In genomic region chrX:66039916-66040315, GRCh38 we compare ENCODE assay signal across 22 cellular contexts. TPM values are rescaled to one million over a fixed set of nuclear protein-coding genes. Genes with fewer than 3 reads are reported as not detected.
DNase-seq lines count a peak whose midpoint lies in the region; ATAC-seq, FAIRE-seq and TF ChIP-seq lines count a peak whose summit lies in the region.
"Had no signal": no experiment of that assay in that cellular context is flagged by ENCODE, and none has a peak within 500 bp of the region (broad histone marks: within the 10 kb centered on the region; RNA-seq: fewer than 3 reads in every experiment).

Gene VSIG4, minus strand, starts transcription at chrX:66040080. Its CDS starts 82 bp downstream, at chrX:66039998.

- peaks cover 8% of the 10 kb centered on the region for H3K9me3 Mint-ChIP-seq in MCF 10A (ENCODE audit: unreplicated experiment)
- H3K9me3 Mint-ChIP-seq: activated naive CD4-positive, alpha-beta T cell treated with anti-CD3 and anti-CD28 coated beads, Interleukin-2, amount 50 U/mL, for 24 hours had no signal

- H3K4me3 ChIP-seq in breast epithelium (peak within 1 kb of the TSS in 1 of 3 donors; percentile 30), small intestine (ENCODE audit: low read depth in 1 of 2, low read length in 2 of 2) (no peak within 1 kb of the TSS), OCI-LY7 (ENCODE audit: low read depth, low read length, poor library complexity, severe bottlenecking) (no peak within 1 kb of the TSS)
- H3K4me3 ChIP-seq: SJCRH30, skin epidermis had no signal

- no peaks in the 10 kb centered on the region for H3K4me1 Mint-ChIP-seq in MCF 10A (ENCODE audit: insufficient read depth, unreplicated experiment)
- H3K4me1 Mint-ChIP-seq: endodermal cell had no signal

- H3K4me1 ChIP-seq in breast epithelium: no peaks in the 10 kb centered on the region
- H3K4me1 ChIP-seq in small intestine (ENCODE audit: control insufficient read depth in 2 of 2, insufficient read depth in 1 of 2, low read depth in 1 of 2, low read length in 1 of 2): peaks cover 0 to 5% of the 10 kb centered on the region in 2 donors
- no peaks in the 10 kb centered on the region for H3K4me1 ChIP-seq in OCI-LY7 (ENCODE audit: insufficient read depth, low read length, poor library complexity, severe bottlenecking)
- H3K4me1 ChIP-seq: SJCRH30 had no signal

- intact Hi-C loops in breast epithelium (cut with DNase I; ENCODE audit: low total_unique reads): no loop called here
- intact Hi-C loops in MCF 10A (cut with micrococcal nuclease): no loop called here
- intact Hi-C loops in OCI-LY7 (cut with micrococcal nuclease; ENCODE audit: unreplicated experiment): no loop called here

- no peak for TF ChIP-seq POLR2A in breast epithelium (IDR thresholded peaks at IDR 0.05)

- ATAC-seq in left lobe of liver (peak; percentile 19), HG03378 (IDR thresholded peaks at IDR 0.05; ENCODE audit: unreplicated experiment) (no peak), GM18909 (IDR thresholded peaks at IDR 0.05; ENCODE audit: poor library complexity, unreplicated experiment) (no peak), esophagus mucosa (no peak)

- H3K9me2 ChIP-seq in OCI-LY7 (ENCODE audit: insufficient read depth, low read length): no peaks in the 10 kb centered on the region

- H4K20me1 ChIP-seq in OCI-LY7 (ENCODE audit: insufficient read depth, low read length): no peaks in the 10 kb centered on the region

- no peaks in the 10 kb centered on the region for H3K36me3 Mint-ChIP-seq in MCF 10A (ENCODE audit: insufficient read depth, unreplicated experiment)
- H3K36me3 Mint-ChIP-seq: activated naive CD4-positive, alpha-beta T cell treated with anti-CD3 and anti-CD28 coated beads, Interleukin-2, amount 50 U/mL, for 24 hours had no signal

- H3K4me2 ChIP-seq in OCI-LY7 (ENCODE audit: low read length): no peak within 1 kb of the TSS

- POLR2A ChIA-PET in MCF 10A (lab: Yijun Ruan, JAX): no interaction called here
- POLR2A ChIA-PET in OCI-LY7 (lab: Charles Lee): no interaction called here

- H3K27ac Mint-ChIP-seq in MCF 10A (ENCODE audit: low read depth, unreplicated experiment): no peak within 1 kb of the TSS
- H3K27ac Mint-ChIP-seq: activated naive CD4-positive, alpha-beta T cell treated with anti-CD3 and anti-CD28 coated beads, Interleukin-2, amount 50 U/mL, for 24 hours; endodermal cell had no signal

- H3K36me3 ChIP-seq in breast epithelium (no peaks in the 10 kb centered on the region), small intestine (ENCODE audit: control insufficient read depth in 2 of 2, insufficient read depth in 2 of 2, low read length in 2 of 2) (no peaks in the 10 kb centered on the region), OCI-LY7 (ENCODE audit: insufficient read depth, low read length) (no peaks in the 10 kb centered on the region)
- H3K36me3 ChIP-seq: neutrophil, SJCRH30 had no signal

- H3K9me3 ChIP-seq in breast epithelium (no peaks in the 10 kb centered on the region), small intestine (ENCODE audit: control insufficient read depth, low read depth) (no peaks in the 10 kb centered on the region), OCI-LY7 (ENCODE audit: low read length) (no peaks in the 10 kb centered on the region)
- H3K9me3 ChIP-seq: neutrophil, SJCRH30 had no signal

- H3K27me3 Mint-ChIP-seq in MCF 10A (ENCODE audit: insufficient read depth, unreplicated experiment): no peaks in the 10 kb centered on the region
- H3K27me3 Mint-ChIP-seq: activated naive CD4-positive, alpha-beta T cell treated with anti-CD3 and anti-CD28 coated beads, Interleukin-2, amount 50 U/mL, for 24 hours had no signal

- TF ChIP-seq CTCF in breast epithelium (IDR thresholded peaks at IDR 0.05) (no peak), MCF 10A (IDR thresholded peaks at IDR 0.05; ENCODE audit: unreplicated experiment) (no peak), OCI-LY7 (conservative IDR thresholded peaks at IDR 0.05; ENCODE audit: low read length) (no peak)

- FAIRE-seq in small intestine (lab: Jason Lieb, UNC): no peak

- BruUV-seq in MCF 10A (replicated peaks; lab: Mats Ljungman, UMichigan) (no TSS peak), OCI-LY7 (replicated peaks; lab: Mats Ljungman, UMichigan) (no TSS peak)

- H3K79me2 ChIP-seq in OCI-LY7 (ENCODE audit: insufficient read depth, low read depth, low read length): no peaks in the 10 kb centered on the region

- CTCF ChIA-PET in MCF 10A (lab: Yijun Ruan, JAX): no interaction called here
- CTCF ChIA-PET in OCI-LY7 (lab: Charles Lee; ENCODE audit: unreplicated experiment): interaction anchor here (1.0 kb wide), 1 partner anchor 22 kb away, joined by 3 read pairs; no protein-coding TSS in a partner anchor

- no peak within 1 kb of the TSS for H3K4me3 Mint-ChIP-seq in MCF 10A (ENCODE audit: unreplicated experiment)
- H3K4me3 Mint-ChIP-seq: activated naive CD4-positive, alpha-beta T cell treated with anti-CD3 and anti-CD28 coated beads, Interleukin-2, amount 50 U/mL, for 24 hours; endodermal cell had no signal

- DNase-seq in breast epithelium (ENCODE audit: low spot score in 2 of 2): no peak
- no peak for DNase-seq in MCF 10A (ENCODE audit: unreplicated experiment)
- DNase-seq in left lobe of liver (ENCODE audit: low spot score): no peak
- DNase-seq in small intestine: no peak
- no peak for DNase-seq in OCI-LY7 (ENCODE audit: low spot score)
- DNase-seq: activated CD4-positive, alpha-beta T cell treated with anti-CD3 and anti-CD28 coated beads, Interleukin-2, amount 50 U/mL, for 1 hour; DMS79; endodermal cell; mesendoderm; NCI-H146; NCI-H446 treated with DMSO at 0.1 percent for 48 hours; SJCRH30; stimulated activated naive CD4-positive, alpha-beta T cell; T-helper 9 cell had no signal

- H2AFZ ChIP-seq in OCI-LY7 (ENCODE audit: low read length): no peak within 1 kb of the TSS

- H3K27me3 ChIP-seq in breast epithelium: peaks cover 0 to 29% of the 10 kb centered on the region in 2 donors
- H3K27me3 ChIP-seq in small intestine (ENCODE audit: control insufficient read depth in 2 of 2, insufficient read depth in 2 of 2, low read length in 2 of 2): no peaks in the 10 kb centered on the region
- H3K27me3 ChIP-seq: neutrophil, SJCRH30 had no signal

- WGBS in small intestine, 3 donors: 85 to 86% (median 86%) methylated on average over 2 of the region's 2 CpGs

- H3K27ac ChIP-seq in breast epithelium (no peak within 1 kb of the TSS), small intestine (ENCODE audit: low read depth in 1 of 2, low read length in 1 of 2) (peak within 1 kb of the TSS in 1 of 2 donors; percentile 54), OCI-LY7 (ENCODE audit: low read depth, low read length, poor library complexity, severe bottlenecking) (no peak within 1 kb of the TSS)
- H3K27ac ChIP-seq: 22Rv1, C4-2B, neutrophil, SJCRH30 had no signal

RNA-seq across cellular contexts. Expression of gene VSIG4, which starts in this region (rescaled TPM):
- total RNA-seq in breast epithelium (100 to 1,000 TPM in 1 of 3 donors, 10 to 100 TPM in 2; 63.3 to 512 (median 90.0) TPM), MCF 10A (2022) (not detected in 2 replicates), left lobe of liver (16.1 TPM), OCI-LY7 (2022) (not detected in 2 replicates), esophagus mucosa (2.9 TPM)
- polyA plus RNA-seq in small intestine: 10 to 100 TPM in 2 of 3 donors, 1 to 10 TPM in 1; 5.6 to 90.1 (median 19.7) TPM
- total RNA-seq in OCI-LY7 (2014; rRNA removed; shearing (Covaris generic)): not detected in 2 replicates
- total RNA-seq: endodermal cell, SJCRH30 had no signal
